ENCODE assay signal across 9 cellular contexts in the genomic region with DNA sequence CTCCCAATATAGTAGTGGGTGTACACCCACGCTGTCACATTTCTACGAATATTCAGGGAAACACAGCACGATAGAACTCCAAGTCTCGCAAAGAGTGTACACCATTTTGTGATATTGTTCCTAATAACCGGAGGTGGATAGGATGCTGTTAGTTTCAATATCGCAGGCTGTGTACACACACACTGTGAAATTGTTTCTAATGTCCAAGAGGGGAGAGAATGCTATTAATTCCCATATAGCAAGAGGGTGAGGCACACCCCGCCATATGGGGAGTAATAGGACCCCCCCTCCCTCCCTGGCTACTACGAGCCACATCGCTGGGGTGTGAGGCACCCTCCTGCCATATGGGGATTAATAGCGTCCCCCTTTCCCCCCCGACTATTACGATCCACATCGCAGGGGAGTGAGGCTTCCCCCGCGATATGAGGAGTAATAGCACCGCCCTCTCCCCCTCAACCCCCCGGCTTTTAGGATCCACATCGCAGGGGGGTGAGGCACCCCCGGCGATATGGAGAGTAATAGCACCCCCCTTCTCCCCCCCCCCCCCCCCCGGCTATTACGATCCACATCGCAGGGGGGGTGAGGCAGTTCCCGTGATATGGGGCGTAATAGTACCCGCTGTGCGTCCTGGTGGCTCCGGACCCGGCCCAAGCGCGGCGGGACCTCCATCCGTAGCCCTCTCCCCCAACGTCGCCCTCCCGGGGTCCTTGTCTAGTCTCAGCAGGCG. TPM values are rescaled to one million over a fixed set of nuclear protein-coding genes. Genes with fewer than 3 reads are reported as not detected.
A peak's percentile ranks its signal among the peaks of the same experiment; 100 is the strongest.
DNase-seq lines count a peak whose midpoint lies in the region; ATAC-seq and TF ChIP-seq lines count a peak whose summit lies in the region.
"Had no signal": no experiment of that assay in that cellular context is flagged by ENCODE, and none has a peak within 500 bp of the region (broad histone marks: within the 10 kb centered on the region; RNA-seq: fewer than 3 reads in every experiment).

No MANE protein-coding gene starts in this region.

- H3K4me1 Mint-ChIP-seq in stimulated activated naive B cell treated with anti-CD40 and anti-IgM and Interleukin-4, amounts not matched to agents 10 μg/mL and 1 μg/mL and 100 μg/mL, for 72 hours: peaks cover 2 to 4% of the 10 kb centered on the region in 2 donors

- ATAC-seq in psoas muscle (peak; percentile 28 to 60 (median 41)), GM21528 (IDR thresholded peaks at IDR 0.05; ENCODE audit: low FRiP score, unreplicated experiment) (no peak), GM18873 (IDR thresholded peaks at IDR 0.05; ENCODE audit: low FRiP score, unreplicated experiment) (no peak)
- ATAC-seq in stimulated activated naive B cell treated with anti-CD40 and anti-IgM and Interleukin-4, amounts not matched to agents 10 μg/mL and 1 μg/mL and 100 μg/mL, for 72 hours (replicated peaks): no peak

- peaks cover 34 to 52% of the 10 kb centered on the region in 2 donors for H3K27me3 Mint-ChIP-seq in stimulated activated naive B cell treated with anti-CD40 and anti-IgM and Interleukin-4, amounts not matched to agents 10 μg/mL and 1 μg/mL and 100 μg/mL, for 72 hours

- H3K9me3 Mint-ChIP-seq in stimulated activated naive B cell treated with anti-CD40 and anti-IgM and Interleukin-4, amounts not matched to agents 10 μg/mL and 1 μg/mL and 100 μg/mL, for 72 hours: peaks cover 2 to 5% of the 10 kb centered on the region in 2 donors

- intact Hi-C loops in left ventricle myocardium inferior (cut with micrococcal nuclease) (no loop called here), psoas muscle (cut with DNase I) (no loop called here)

- TF ChIP-seq CTCF in VCaP (conservative IDR thresholded peaks at IDR 0.05) (no peak), left ventricle myocardium inferior (IDR thresholded peaks at IDR 0.05; ENCODE audit: borderline replicate concordance) (no peak), psoas muscle (IDR thresholded peaks at IDR 0.05) (no peak)

- H3K4me3 Mint-ChIP-seq in stimulated activated naive B cell treated with anti-CD40 and anti-IgM and Interleukin-4, amounts not matched to agents 10 μg/mL and 1 μg/mL and 100 μg/mL, for 72 hours: no peak overlapping the region

- H3K4me3 ChIP-seq in left ventricle myocardium inferior (peak overlapping the region; percentile 73), psoas muscle (peak overlapping the region; percentile 72)

- H3K27ac ChIP-seq in VCaP (peak overlapping the region; percentile 56; the same call in 1 of the 2 replicates), left ventricle myocardium inferior (replicated peaks) (peak overlapping the region; percentile 62), psoas muscle (no peak overlapping the region)

- peaks cover 80% of the 10 kb centered on the region for H3K27me3 ChIP-seq in left ventricle myocardium inferior (ENCODE audit: low read depth)
- peaks cover 0 to 20% (median 0%) of the 10 kb centered on the region in 3 donors for H3K27me3 ChIP-seq in psoas muscle (ENCODE audit: insufficient read depth in 3 of 3, low read length in 2 of 3)

- H3K36me3 Mint-ChIP-seq in stimulated activated naive B cell treated with anti-CD40 and anti-IgM and Interleukin-4, amounts not matched to agents 10 μg/mL and 1 μg/mL and 100 μg/mL, for 72 hours: no peaks in the 10 kb centered on the region

- H3K4me1 ChIP-seq in left ventricle myocardium inferior (peaks cover 17% of the 10 kb centered on the region), psoas muscle (no peaks in the 10 kb centered on the region)

- DNase-seq in Daoy (ENCODE audit: low read depth) (peak; percentile 17), left ventricle myocardium inferior (no peak), psoas muscle (no peak), glomerular visceral epithelial cell (ENCODE audit: extremely low spot score) (no peak)
- no peak for DNase-seq in stimulated activated naive B cell treated with anti-CD40 and anti-IgM and Interleukin-4, amounts not matched to agents 10 μg/mL and 1 μg/mL and 100 μg/mL, for 72 hours

- H3K9me3 ChIP-seq in left ventricle myocardium inferior (replicated peaks) (peaks cover 13% of the 10 kb centered on the region), psoas muscle (no peaks in the 10 kb centered on the region)

- 4 to 5% (median 4%) methylated on average over 30 to 36 of the region's 37 CpGs for WGBS in psoas muscle, 3 donors

- no peak overlapping the region for H3K27ac Mint-ChIP-seq in stimulated activated naive B cell treated with anti-CD40 and anti-IgM and Interleukin-4, amounts not matched to agents 10 μg/mL and 1 μg/mL and 100 μg/mL, for 72 hours

- H3K36me3 ChIP-seq in left ventricle myocardium inferior (no peaks in the 10 kb centered on the region), psoas muscle (ENCODE audit: insufficient read depth in 1 of 2, low read depth in 1 of 2) (no peaks in the 10 kb centered on the region)

RNA-seq across cellular contexts. Expression of a gene that starts 0.6 kb away (rescaled TPM):
- 2.1 and 4.8 TPM in 2 replicates for total RNA-seq in Daoy (2014; rRNA removed; shearing (Covaris generic))
- total RNA-seq in left ventricle myocardium inferior (0.80 TPM), psoas muscle (1 to 10 TPM in 1 of 4 donors, under 1 TPM in 3; 0.17 to 2.6 (median 0.28) TPM)
- polyA plus RNA-seq in psoas muscle: under 1 TPM; 0.09 to 0.42 (median 0.30) TPM
- total RNA-seq: OCI-LY7 had no signal

Comparison
In these comparisons a context has a peak if more than half of its experiments do, and no peak if none do; other contexts are left out.
1. ATAC-seq: peak in psoas muscle (4 of 4); none in GM21528 (single experiment), stimulated activated naive B cell treated with anti-CD40 and anti-IgM and Interleukin-4, amounts not matched to agents 10 μg/mL and 1 μg/mL and 100 μg/mL, for 72 hours (0 of 2) and GM18873 (single experiment).